29 cellular contexts compared by ENCODE assay signal in the genomic region with DNA sequence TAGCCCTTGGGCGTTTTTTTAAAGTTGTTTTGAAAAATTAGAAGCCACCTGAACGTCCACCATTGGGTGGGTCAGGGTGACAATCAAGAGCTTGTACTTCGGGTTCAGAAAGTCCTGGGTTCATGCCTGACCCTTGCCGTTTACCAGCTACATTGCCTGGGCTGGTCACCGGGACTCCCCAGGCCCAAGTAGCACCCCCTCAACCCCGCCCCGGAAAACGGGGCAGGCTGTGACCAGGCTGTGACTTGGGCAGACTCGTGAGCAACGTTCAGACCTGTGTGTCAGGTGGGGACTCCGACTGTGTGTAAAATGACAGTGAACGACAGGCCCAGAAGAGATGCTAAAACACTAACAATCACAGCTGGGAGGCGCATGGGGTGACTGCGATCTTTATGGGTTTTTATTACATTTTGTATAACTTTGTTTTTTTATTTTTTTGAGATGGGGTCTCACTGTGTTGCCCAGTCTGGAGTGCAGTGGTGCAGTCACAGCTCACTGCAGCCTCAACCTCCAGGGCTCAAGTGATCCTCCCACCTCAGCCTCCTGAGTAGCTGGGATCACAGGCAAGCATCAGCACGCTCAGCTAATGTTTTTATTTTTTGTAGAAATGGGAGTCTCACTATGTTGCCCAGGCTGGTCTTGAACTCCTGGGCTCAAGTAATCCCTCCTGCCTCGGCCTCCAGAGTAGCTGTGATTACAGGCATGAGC.
"Had no signal": no experiment of that assay in that cellular context is flagged by ENCODE, and none has a peak within 500 bp of the region (broad histone marks: within the 10 kb centered on the region; RNA-seq: fewer than 3 reads in every experiment).

No MANE protein-coding gene starts in this region.

- H3K9me3 ChIP-seq: esophagus squamous epithelium, gastroesophageal sphincter, heart right ventricle had no signal

- H3K27me3 ChIP-seq: brain microvascular endothelial cell, esophagus squamous epithelium, gastroesophageal sphincter, heart right ventricle had no signal

- H3K36me3 Mint-ChIP-seq: activated naive CD8-positive, alpha-beta T cell had no signal

- ATAC-seq: activated CD8-positive, alpha-beta T cell treated with anti-CD3 and anti-CD28 coated beads for 36 hours; activated T-cell treated with anti-CD3 and anti-CD28 coated beads, Interleukin-2, amount 50 U/mL, for 4 hours; activated T-helper 17 cell treated with anti-CD3 and anti-CD28 coated beads, Interleukin-2, amount 50 U/mL, for 72 hours; effector memory CD8-positive, alpha-beta T cell; gastroesophageal sphincter had no signal

- H3K4me3 ChIP-seq: esophagus squamous epithelium, gastroesophageal sphincter, heart right ventricle had no signal

- H3K4me3 Mint-ChIP-seq: activated CD8-positive, alpha-beta T cell treated with anti-CD3 and anti-CD28 coated beads for 36 hours; activated naive CD8-positive, alpha-beta T cell; activated T-cell treated with anti-CD3 and anti-CD28 coated beads, Interleukin-2, amount 50 U/mL, for 4 hours; activated T-helper 17 cell treated with anti-CD3 and anti-CD28 coated beads, Interleukin-2, amount 50 U/mL, for 72 hours; effector memory CD8-positive, alpha-beta T cell had no signal

- FAIRE-seq: astrocyte, colon had no signal

- H3K27ac ChIP-seq: brain microvascular endothelial cell, gastroesophageal sphincter, heart right ventricle had no signal

- DNase-seq: activated CD4-positive, alpha-beta T cell treated with anti-CD3 and anti-CD28 coated beads for 1 hour; activated CD4-positive, alpha-beta T cell treated with anti-CD3 and anti-CD28 coated beads for 48 hours; activated CD4-positive, alpha-beta T cell treated with anti-CD3 and anti-CD28 coated beads, Interleukin-2, amount 50 U/mL, for 1 hour; activated CD4-positive, alpha-beta T cell treated with anti-CD3 and anti-CD28 coated beads, Interleukin-2, amount 50 U/mL, for 48 hours; activated CD8-positive, alpha-beta memory T cell treated with anti-CD3 and anti-CD28 coated beads for 24 hours; activated effector memory CD4-positive, alpha-beta T cell treated with Interleukin-2 at 50 U/mL for 16 hours; activated gamma-delta T cell treated with Interleukin-2 at 50 U/mL for 16 hours; activated naive CD4-positive, alpha-beta T cell treated with anti-CD3 and anti-CD28 coated beads, Interleukin-2, amount 50 U/mL, for 16 hours; activated naive CD4-positive, alpha-beta T cell treated with Interleukin-2 at 50 U/mL for 16 hours; activated T-cell treated with anti-CD3 and anti-CD28 coated beads, Interleukin-2, amount 50 U/mL, for 4 hours; amniotic stem cell; anterior cingulate cortex; brain microvascular endothelial cell; caudate nucleus; cortex of kidney; dermis blood vessel endothelial cell; effector CD4-positive, alpha-beta T cell; effector memory CD8-positive, alpha-beta T cell; erythroblast; esophagus squamous epithelium; foreskin melanocyte; heart right ventricle; T-helper 2 cell had no signal

- H3K27me3 Mint-ChIP-seq: activated CD8-positive, alpha-beta T cell treated with anti-CD3 and anti-CD28 coated beads for 36 hours; activated naive CD8-positive, alpha-beta T cell; activated T-helper 17 cell treated with anti-CD3 and anti-CD28 coated beads, Interleukin-2, amount 50 U/mL, for 72 hours had no signal

- H3K4me1 ChIP-seq: gastroesophageal sphincter had no signal

- H3K4me1 Mint-ChIP-seq: activated T-helper 17 cell treated with anti-CD3 and anti-CD28 coated beads, Interleukin-2, amount 50 U/mL, for 72 hours had no signal

- H3K27ac Mint-ChIP-seq: activated CD8-positive, alpha-beta T cell treated with anti-CD3 and anti-CD28 coated beads for 36 hours; activated naive CD8-positive, alpha-beta T cell; activated T-helper 17 cell treated with anti-CD3 and anti-CD28 coated beads, Interleukin-2, amount 50 U/mL, for 72 hours; effector memory CD8-positive, alpha-beta T cell had no signal

- H3K36me3 ChIP-seq: brain microvascular endothelial cell, gastroesophageal sphincter, heart right ventricle had no signal

- H3K9me3 Mint-ChIP-seq: activated CD8-positive, alpha-beta T cell treated with anti-CD3 and anti-CD28 coated beads for 36 hours; activated T-cell treated with anti-CD3 and anti-CD28 coated beads, Interleukin-2, amount 50 U/mL, for 4 hours; activated T-helper 17 cell treated with anti-CD3 and anti-CD28 coated beads, Interleukin-2, amount 50 U/mL, for 72 hours; effector memory CD8-positive, alpha-beta T cell had no signal
